Comparison of ENCODE assay signal across 24 cellular contexts in the genomic region with DNA sequence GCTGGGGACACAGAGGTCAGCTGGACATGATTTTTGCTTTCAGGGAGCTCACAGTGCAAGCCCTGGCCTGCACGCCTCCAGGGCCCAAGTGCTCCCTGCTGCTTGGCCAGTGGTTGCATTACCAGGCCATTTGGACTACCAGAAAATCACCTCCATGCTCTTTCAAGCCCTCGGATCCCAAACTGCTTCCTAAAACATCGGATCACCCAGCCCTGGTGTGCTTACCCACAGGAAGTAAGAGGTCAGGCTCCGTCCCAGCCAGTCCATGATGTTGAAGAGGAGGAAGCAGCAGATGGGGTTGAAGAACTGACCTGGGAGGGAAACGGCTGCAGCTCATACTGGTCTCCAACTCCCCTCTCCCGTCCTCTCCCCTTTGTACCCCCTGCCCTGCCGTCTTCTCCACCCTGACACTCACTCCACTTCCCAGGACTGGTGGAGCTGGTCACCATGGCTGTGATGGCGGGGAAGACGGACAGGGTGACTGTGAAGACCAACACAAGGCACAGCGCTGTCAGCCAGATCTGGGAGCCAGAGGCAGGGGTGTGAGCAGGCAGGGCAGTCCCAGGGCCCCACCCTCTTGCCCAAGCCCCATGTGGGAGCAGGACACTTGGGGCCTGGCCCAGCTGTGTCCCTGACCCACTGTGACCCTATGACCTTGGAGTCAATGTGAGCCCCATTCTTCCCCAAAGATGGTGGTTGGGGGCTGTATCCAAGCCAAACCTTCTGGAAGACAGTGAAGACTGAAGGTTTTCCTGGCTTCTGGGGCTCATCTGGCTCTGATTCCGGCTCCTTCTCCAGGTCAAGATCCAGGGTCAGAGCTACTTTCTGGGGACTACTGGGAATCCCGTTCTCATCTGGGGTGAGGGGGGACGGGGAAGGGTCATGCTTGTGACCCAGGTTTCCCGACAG. TPM values are rescaled to one million over a fixed set of nuclear protein-coding genes. Genes with fewer than 3 reads are reported as not detected.
A peak's percentile ranks its signal among the peaks of the same experiment; 100 is the strongest.
DNase-seq lines count a peak whose midpoint lies in the region; ATAC-seq and TF ChIP-seq lines count a peak whose summit lies in the region.
"Had no signal": no experiment of that assay in that cellular context is flagged by ENCODE, and none has a peak within 500 bp of the region (broad histone marks: within the 10 kb centered on the region; RNA-seq: fewer than 3 reads in every experiment).

No MANE protein-coding gene starts in this region.

- no peak for TF ChIP-seq CTCF in GM10266 (IDR thresholded peaks at IDR 0.05; ENCODE audit: control insufficient read depth, insufficient read depth, low read depth, missing control alignments)
- TF ChIP-seq CTCF in IMR-90 (conservative IDR thresholded peaks at IDR 0.05; ENCODE audit: low read depth, low read length): no peak
- TF ChIP-seq CTCF in endodermal cell (conservative IDR thresholded peaks at IDR 0.05): no peak
- TF ChIP-seq CTCF in testis (IDR thresholded peaks at IDR 0.05): no peak

- no peaks in the 10 kb centered on the region for H3K9me3 ChIP-seq in IMR-90 (ENCODE audit: control insufficient read depth, insufficient read depth, low read length)
- no peaks in the 10 kb centered on the region for H3K9me3 ChIP-seq in endodermal cell (ENCODE audit: control insufficient read depth, low read length)
- no peaks in the 10 kb centered on the region for H3K9me3 ChIP-seq in testis
- H3K9me3 ChIP-seq: heart left ventricle had no signal

- H3K4me1 ChIP-seq in IMR-90 (ENCODE audit: control insufficient read depth, insufficient read depth, low read length) (peaks cover 5% of the 10 kb centered on the region), endodermal cell (ENCODE audit: control insufficient read depth, insufficient read depth, low read length) (no peaks in the 10 kb centered on the region), testis (no peaks in the 10 kb centered on the region)

- TF ChIP-seq POLR2A in IMR-90 (IDR thresholded peaks at IDR 0.05; ENCODE audit: low read depth, low read length) (no peak), testis (IDR thresholded peaks at IDR 0.05) (no peak)

- H3K27me3 ChIP-seq in IMR-90 (ENCODE audit: control insufficient read depth, insufficient read depth, low read length) (peaks cover 2% of the 10 kb centered on the region; the same call in 1 of the 2 replicates), endodermal cell (ENCODE audit: control insufficient read depth, insufficient read depth, low read length, poor library complexity, severe bottlenecking) (no peaks in the 10 kb centered on the region), testis (no peaks in the 10 kb centered on the region)

- H3K4me1 Mint-ChIP-seq in endodermal cell: peaks cover 12% of the 10 kb centered on the region

- no peaks in the 10 kb centered on the region for H3K36me3 ChIP-seq in IMR-90 (ENCODE audit: control insufficient read depth, insufficient read depth, low read length)
- H3K36me3 ChIP-seq in endodermal cell (ENCODE audit: control insufficient read depth, insufficient read depth, low read length): peaks cover 58% of the 10 kb centered on the region
- H3K36me3 ChIP-seq in testis (ENCODE audit: low read depth, missing control alignments): no peaks in the 10 kb centered on the region

- no peak overlapping the region for H2BK120ac ChIP-seq in IMR-90 (ENCODE audit: low read depth, low read length)

- DNase-seq in GM10266 (ENCODE audit: extremely low spot score) (peak; percentile 7), IMR-90 (no peak), endodermal cell (peak; percentile 42), posterior vena cava (ENCODE audit: low spot score) (peak; percentile 78), testis (no peak), NCI-H1105 (lab: John Stamatoyannopoulos, UW) (no peak)
- DNase-seq: activated CD8-positive, alpha-beta T cell treated with anti-CD3 and anti-CD28 coated beads, Interleukin-2, amount 10 ng/mL, durations not matched to agents 7 days and 5 days; activated naive CD4-positive, alpha-beta T cell treated with anti-CD3 and anti-CD28 coated beads for 36 hours; central memory CD4-positive, alpha-beta T cell; left colon; NCI-H146; NCI-H2171; NCI-H526; stimulated activated CD4-positive, alpha-beta T cell treated with anti-CD3 and anti-CD28 coated beads, Interleukin-1b, Interleukin-23, amount 100 ng/mL, for 48 hours; T1000 had no signal

- H3K27ac Mint-ChIP-seq in endodermal cell: no peak overlapping the region
- H3K27ac Mint-ChIP-seq: activated CD8-positive, alpha-beta T cell treated with anti-CD3 and anti-CD28 coated beads, Interleukin-2, amount 10 ng/mL, durations not matched to agents 7 days and 5 days; activated naive CD4-positive, alpha-beta T cell treated with anti-CD3 and anti-CD28 coated beads for 36 hours; mesothelial cell of epicardium; natural killer cell treated with Interleukin-12 subunit alpha and Interleukin-12 subunit beta and Interleukin-15 and Interleukin-18, amount 100 ng/mL, for 72 hours; stimulated activated effector memory CD8-positive, alpha-beta T cell treated with anti-CD3 and anti-CD28 coated beads, Interleukin-12 subunit alpha, Interleukin-12 subunit beta, amount 100 ng/mL, for 72 hours had no signal

- no peak overlapping the region for H2BK15ac ChIP-seq in IMR-90 (ENCODE audit: low read depth, low read length)

- H3K27me3 Mint-ChIP-seq in endodermal cell (ENCODE audit: insufficient read depth): no peaks in the 10 kb centered on the region
- H3K27me3 Mint-ChIP-seq: natural killer cell treated with Interleukin-12 subunit alpha and Interleukin-12 subunit beta and Interleukin-15 and Interleukin-18, amount 100 ng/mL, for 72 hours had no signal

- H4K91ac ChIP-seq in IMR-90 (ENCODE audit: insufficient read depth, low read depth, low read length): no peak overlapping the region

- H3K23ac ChIP-seq in IMR-90 (ENCODE audit: low read depth, low read length): no peak overlapping the region

- H3K4ac ChIP-seq in IMR-90 (ENCODE audit: low read depth, low read length): no peak overlapping the region

- H3K4me2 ChIP-seq in IMR-90 (ENCODE audit: low read depth, low read length): no peak overlapping the region

- H3K4me3 ChIP-seq in IMR-90 (ENCODE audit: insufficient read depth, low read depth, low read length) (no peak overlapping the region), endodermal cell (ENCODE audit: low read length) (no peak overlapping the region), testis (no peak overlapping the region)
- H3K4me3 ChIP-seq: heart left ventricle had no signal

- POLR2A ChIA-PET in IMR-90 (lab: Charles Lee; ENCODE audit: unreplicated experiment): no interaction called here

- peaks cover 6% of the 10 kb centered on the region; the same call in 1 of the 2 replicates for H4K20me1 ChIP-seq in IMR-90 (ENCODE audit: insufficient read depth, low read length)

- in situ Hi-C loops in IMR-90 (cut with MboI; ENCODE audit: low sequenced_read_pairs): no loop called here

- no peak for TF ChIP-seq RAD21 in IMR-90 (IDR thresholded peaks at IDR 0.05; ENCODE audit: low read length)

- H2AFZ ChIP-seq in IMR-90 (replicated peaks; ENCODE audit: low read length, poor library complexity): peak overlapping the region; percentile 40

- no peak overlapping the region for H3K14ac ChIP-seq in IMR-90 (replicated peaks; ENCODE audit: low read depth, low read length)

- dilution Hi-C loops in IMR-90 (cut with HindIII; ENCODE audit: low sequenced_read_pairs, unreplicated experiment): no loop called here

- H3K27ac ChIP-seq in IMR-90 (ENCODE audit: insufficient read depth, low read length): no peak overlapping the region
- no peak overlapping the region for H3K27ac ChIP-seq in endodermal cell (ENCODE audit: low read depth, low read length)
- no peak overlapping the region for H3K27ac ChIP-seq in testis
- H3K27ac ChIP-seq: heart left ventricle had no signal

- no peak overlapping the region for H2AK9ac ChIP-seq in IMR-90 (replicated peaks; ENCODE audit: low read depth, low read length, poor library complexity)

- intact Hi-C loops in IMR-90 (cut with micrococcal nuclease) (no loop called here), posterior vena cava (cut with DNase I) (no loop called here), testis (cut with DNase I; ENCODE audit: low total_unique reads) (no loop called here)

- CTCF ChIA-PET in IMR-90 (lab: Yijun Ruan, JAX): no interaction called here

- 41% methylated on average over 4 of the region's 14 CpGs; no CpG with 5 or more reads in 1 of the 2 experiments for WGBS in IMR-90 (ENCODE audit: extremely low coverage in 2 of 2, insufficient read length in 1 of 2), 2 experiments
- 92 to 93% methylated on average over 6 to 14 of the region's 14 CpGs for WGBS in endodermal cell (ENCODE audit: insufficient coverage in 1 of 2, insufficient read length in 1 of 2), 2 experiments
- 70 to 81% methylated on average over 12 to 14 of the region's 14 CpGs for WGBS in testis, 2 donors

- no peak overlapping the region for H3K4me3 Mint-ChIP-seq in endodermal cell
- H3K4me3 Mint-ChIP-seq: activated CD8-positive, alpha-beta T cell treated with anti-CD3 and anti-CD28 coated beads, Interleukin-2, amount 10 ng/mL, durations not matched to agents 7 days and 5 days; activated naive CD4-positive, alpha-beta T cell treated with anti-CD3 and anti-CD28 coated beads for 36 hours; mesothelial cell of epicardium; natural killer cell treated with Interleukin-12 subunit alpha and Interleukin-12 subunit beta and Interleukin-15 and Interleukin-18, amount 100 ng/mL, for 72 hours; stimulated activated effector memory CD8-positive, alpha-beta T cell treated with anti-CD3 and anti-CD28 coated beads, Interleukin-12 subunit alpha, Interleukin-12 subunit beta, amount 100 ng/mL, for 72 hours had no signal

- no TSS peak for BruUV-seq in IMR-90 (replicated peaks; lab: Mats Ljungman, UMichigan)

- no peak overlapping the region for H3K9ac ChIP-seq in IMR-90 (ENCODE audit: low read depth, low read length)
- no peak overlapping the region for H3K9ac ChIP-seq in endodermal cell (ENCODE audit: extremely low read depth, low read length, poor library complexity, severe bottlenecking)

- H3K9me1 ChIP-seq in IMR-90 (ENCODE audit: insufficient read depth, low read length): peaks cover 7% of the 10 kb centered on the region; the same call in 1 of the 2 replicates

- peaks cover 57% of the 10 kb centered on the region for H3K36me3 Mint-ChIP-seq in endodermal cell (ENCODE audit: low read depth)
- H3K36me3 Mint-ChIP-seq: natural killer cell treated with Interleukin-12 subunit alpha and Interleukin-12 subunit beta and Interleukin-15 and Interleukin-18, amount 100 ng/mL, for 72 hours had no signal

- no peak overlapping the region for H4K5ac ChIP-seq in IMR-90 (ENCODE audit: low read depth, low read length)

- H3K18ac ChIP-seq in IMR-90 (ENCODE audit: low read depth, low read length): no peak overlapping the region

- no peak overlapping the region for H2BK20ac ChIP-seq in IMR-90 (ENCODE audit: low read depth, low read length)

- no peak for ATAC-seq in IMR-90 (ENCODE audit: low read depth)
- no peak for ATAC-seq in HG03045 (IDR thresholded peaks at IDR 0.05; ENCODE audit: unreplicated experiment)
- ATAC-seq in HG03571 (IDR thresholded peaks at IDR 0.05; ENCODE audit: unreplicated experiment): no peak
- ATAC-seq: activated CD4-positive, CD25-positive, alpha-beta regulatory T cell treated with anti-CD3 and anti-CD28 coated beads, Interleukin-2, amount 50 U/mL, for 24 hours; activated CD8-positive, alpha-beta T cell treated with anti-CD3 and anti-CD28 coated beads, Interleukin-2, amount 10 ng/mL, durations not matched to agents 7 days and 5 days; heart left ventricle; left colon; natural killer cell treated with Interleukin-12 subunit alpha and Interleukin-12 subunit beta and Interleukin-15 and Interleukin-18, amount 100 ng/mL, for 72 hours; stimulated activated effector memory CD8-positive, alpha-beta T cell treated with anti-CD3 and anti-CD28 coated beads, Interleukin-12 subunit alpha, Interleukin-12 subunit beta, amount 100 ng/mL, for 72 hours had no signal

- H3K9me3 Mint-ChIP-seq in endodermal cell: no peaks in the 10 kb centered on the region
- H3K9me3 Mint-ChIP-seq: activated naive CD4-positive, alpha-beta T cell treated with anti-CD3 and anti-CD28 coated beads for 36 hours; mesothelial cell of epicardium; natural killer cell treated with Interleukin-12 subunit alpha and Interleukin-12 subunit beta and Interleukin-15 and Interleukin-18, amount 100 ng/mL, for 72 hours; stimulated activated effector memory CD8-positive, alpha-beta T cell treated with anti-CD3 and anti-CD28 coated beads, Interleukin-12 subunit alpha, Interleukin-12 subunit beta, amount 100 ng/mL, for 72 hours had no signal

- no peak overlapping the region for H2BK5ac ChIP-seq in IMR-90 (ENCODE audit: low read depth, low read length, poor library complexity, severe bottlenecking)

- no peak overlapping the region for H3K56ac ChIP-seq in IMR-90 (ENCODE audit: extremely low read depth, insufficient read depth, low read length)

- no peak overlapping the region for H4K8ac ChIP-seq in IMR-90 (ENCODE audit: low read depth in 2 of 2, low read length in 2 of 2)

- H3K79me1 ChIP-seq in IMR-90 (ENCODE audit: low read depth in 1 of 2, low read length in 2 of 2): no peaks in the 10 kb centered on the region

- H2AK5ac ChIP-seq in IMR-90 (ENCODE audit: low read depth, low read length): no peak overlapping the region

RNA-seq across cellular contexts. Expression of gene SLC29A2, which starts 5.6 kb away (rescaled TPM):
- under 0.01 TPM in 2 replicates for total RNA-seq in IMR-90 (2012; rRNA removed)
- 0.87 and 1.2 TPM in 2 replicates for polyA plus RNA-seq in IMR-90 (2012; rRNA removed)
- polyA plus RNA-seq in IMR-90 (2012; cell fraction: cytosol; rRNA removed): 0.32 and 0.92 TPM in 2 replicates
- polyA plus RNA-seq in IMR-90 (2012; cell fraction: nucleus; rRNA removed; ENCODE audit: low replicate concordance): 4.7 and 8.5 TPM in 2 replicates
- total RNA-seq in endodermal cell: 10 to 100 TPM; 30.8 to 32.4 TPM
- polyA plus RNA-seq in endodermal cell (2013, experiment 1 of 2): 22.8 TPM
- polyA plus RNA-seq in endodermal cell (2013, experiment 2 of 2): 21.4 TPM
- 1 to 10 TPM; 1.7 to 2.0 TPM for total RNA-seq in posterior vena cava
- 1 to 10 TPM; 1.6 to 3.1 TPM for total RNA-seq in testis
- polyA plus RNA-seq in testis (ENCODE audit: insufficient read depth, low read depth, low replicate concordance): 1.2 TPM

RNA-seq across cellular contexts. Expression of gene B4GAT1, which starts 18.5 kb away (rescaled TPM):
- total RNA-seq in IMR-90 (2012; rRNA removed) (10.6 and 13.9 TPM in 2 replicates), endodermal cell (10 to 100 TPM; 29.4 to 45.7 TPM), posterior vena cava (10 to 100 TPM; 16.5 to 20.0 TPM), testis (10 to 100 TPM; 28.2 to 45.1 TPM)
- polyA plus RNA-seq in IMR-90 (2012; rRNA removed) (18.4 and 20.5 TPM in 2 replicates), testis (ENCODE audit: insufficient read depth, low read depth, low replicate concordance) (23.2 TPM)
- polyA plus RNA-seq in IMR-90 (2012; cell fraction: cytosol; rRNA removed): 16.5 and 24.6 TPM in 2 replicates
- polyA plus RNA-seq in IMR-90 (2012; cell fraction: nucleus; rRNA removed; ENCODE audit: low replicate concordance): 8.5 and 9.5 TPM in 2 replicates
- 46.8 TPM for polyA plus RNA-seq in endodermal cell (2013, experiment 1 of 2)
- 44.7 TPM for polyA plus RNA-seq in endodermal cell (2013, experiment 2 of 2)

RNA-seq across cellular contexts. Expression of gene BRMS1, which starts 21.1 kb away (rescaled TPM):
- total RNA-seq in IMR-90 (2012; rRNA removed) (57.9 and 67.2 TPM in 2 replicates), endodermal cell (10 to 100 TPM; 38.7 to 40.3 TPM), posterior vena cava (10 to 100 TPM; 20.4 to 22.0 TPM), testis (10 to 100 TPM; 55.5 to 59.4 TPM)
- polyA plus RNA-seq in IMR-90 (2012; rRNA removed) (48.3 and 51.9 TPM in 2 replicates), testis (ENCODE audit: insufficient read depth, low read depth, low replicate concordance) (67.5 TPM)
- polyA plus RNA-seq in IMR-90 (2012; cell fraction: cytosol; rRNA removed): 38.2 and 49.5 TPM in 2 replicates
- polyA plus RNA-seq in IMR-90 (2012; cell fraction: nucleus; rRNA removed; ENCODE audit: low replicate concordance): 43.6 and 65.0 TPM in 2 replicates
- 29.5 TPM for polyA plus RNA-seq in endodermal cell (2013, experiment 1 of 2)
- polyA plus RNA-seq in endodermal cell (2013, experiment 2 of 2): 30.5 TPM

RNA-seq across cellular contexts. Expression of gene RIN1, which starts 29.7 kb away (rescaled TPM):
- total RNA-seq in IMR-90 (2012; rRNA removed) (9.9 and 10.6 TPM in 2 replicates), endodermal cell (1 to 10 TPM; 2.2 to 2.6 TPM), posterior vena cava (1 to 10 TPM; 5.4 to 7.4 TPM), testis (1 to 10 TPM; 8.2 to 8.5 TPM)
- polyA plus RNA-seq in IMR-90 (2012; rRNA removed) (20.8 and 27.1 TPM in 2 replicates), testis (ENCODE audit: insufficient read depth, low read depth, low replicate concordance) (4.7 TPM)
- 19.8 and 26.9 TPM in 2 replicates for polyA plus RNA-seq in IMR-90 (2012; cell fraction: cytosol; rRNA removed)
- polyA plus RNA-seq in IMR-90 (2012; cell fraction: nucleus; rRNA removed; ENCODE audit: low replicate concordance): 58.8 and 120 TPM in 2 replicates
- polyA plus RNA-seq in endodermal cell (2013, experiment 1 of 2): 3.6 TPM
- polyA plus RNA-seq in endodermal cell (2013, experiment 2 of 2): 4.0 TPM

RNA-seq across cellular contexts. Expression of gene CD248, which starts 49.1 kb away (rescaled TPM):
- 19.5 and 25.6 TPM in 2 replicates for total RNA-seq in IMR-90 (2012; rRNA removed)
- 209 and 223 TPM in 2 replicates for polyA plus RNA-seq in IMR-90 (2012; rRNA removed)
- polyA plus RNA-seq in IMR-90 (2012; cell fraction: cytosol; rRNA removed): 280 and 375 TPM in 2 replicates
- 114 and 198 TPM in 2 replicates for polyA plus RNA-seq in IMR-90 (2012; cell fraction: nucleus; rRNA removed; ENCODE audit: low replicate concordance)
- under 1 TPM; 0.33 to 0.40 TPM for total RNA-seq in endodermal cell
- 4.7 TPM for polyA plus RNA-seq in endodermal cell (2013, experiment 1 of 2)
- polyA plus RNA-seq in endodermal cell (2013, experiment 2 of 2): 5.5 TPM
- 100 to 1,000 TPM in 1 of 2 donors, 10 to 100 TPM in 1; 67.5 to 248 TPM for total RNA-seq in posterior vena cava
- 1 to 10 TPM; 3.9 to 6.4 TPM for total RNA-seq in testis
- 35.5 TPM for polyA plus RNA-seq in testis (ENCODE audit: insufficient read depth, low read depth, low replicate concordance)
- total RNA-seq: endothelial cell of umbilical vein, MCF 10A had no signal

Comparison
In these comparisons a context has a peak if more than half of its experiments do, and no peak if none do; other contexts are left out.
1. DNase-seq: peak in GM10266 (single experiment), endodermal cell (single experiment) and posterior vena cava (single experiment); none in IMR-90 (single experiment), testis (single experiment) and NCI-H1105 (single experiment).
2. RNA of gene SLC29A2, which starts 5.6 kb away (total RNA-seq): 30.8 to 32.4 TPM in endodermal cell; 1.6 to 3.1 TPM in testis, 1.7 to 2.0 TPM in posterior vena cava and under 0.01 TPM in IMR-90; every median in the first group is over 4 times any median in the second.